Comparison of ENCODE assay signal across 28 cellular contexts in the genomic region with DNA sequence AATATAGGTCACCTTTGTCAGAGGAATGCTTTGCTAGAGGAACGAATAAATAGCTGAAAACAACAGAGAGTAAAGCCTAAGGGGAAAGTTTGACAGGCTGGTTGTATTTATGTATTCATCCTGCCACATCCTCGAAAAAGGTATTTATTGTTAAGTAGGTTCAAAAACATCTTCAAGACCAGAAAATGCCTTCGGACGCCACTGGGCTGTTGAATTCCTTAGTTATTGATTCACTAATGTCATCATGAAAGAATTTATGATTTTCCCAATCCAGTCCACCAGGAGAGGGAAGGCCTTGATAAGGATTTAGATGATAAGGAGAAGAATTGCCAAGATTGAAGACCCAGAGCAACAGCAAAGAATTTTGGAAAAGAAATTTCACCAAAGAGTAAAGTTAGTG. TPM values are rescaled to one million over a fixed set of nuclear protein-coding genes. Genes with fewer than 3 reads are reported as not detected.
DNase-seq lines count a peak whose midpoint lies in the region; ATAC-seq, FAIRE-seq and TF ChIP-seq lines count a peak whose summit lies in the region.
"Had no signal": no experiment of that assay in that cellular context is flagged by ENCODE, and none has a peak within 500 bp of the region (broad histone marks: within the 10 kb centered on the region; RNA-seq: fewer than 3 reads in every experiment).

No MANE protein-coding gene starts in this region.

- in situ Hi-C loops in mammary epithelial cell (cut with MboI; ENCODE audit: low sequenced_read_pairs in 2 of 2) = no loop called here

- no peaks in the 10 kb centered on the region for H3K4me1 ChIP-seq in mammary epithelial cell (ENCODE audit: insufficient read depth, low read length)
- H3K4me1 ChIP-seq in foreskin keratinocyte = peaks cover 18% of the 10 kb centered on the region
- H3K4me1 ChIP-seq in esophagus squamous epithelium = no peaks in the 10 kb centered on the region
- H3K4me1 ChIP-seq in testis = no peaks in the 10 kb centered on the region
- H3K4me1 ChIP-seq: BLaER1, upper lobe of left lung had no signal

- CTCF ChIA-PET in mammary epithelial cell (lab: Charles Lee; ENCODE audit: low non-redundant PET) = no interaction called here
- CTCF ChIA-PET in MCF 10A (lab: Yijun Ruan, JAX) = no interaction called here

- POLR2A ChIA-PET in MCF 10A (lab: Yijun Ruan, JAX) = no interaction called here

- H3K36me3 Mint-ChIP-seq in MCF 10A (ENCODE audit: insufficient read depth, unreplicated experiment) = peaks cover 33% of the 10 kb centered on the region
- H3K36me3 Mint-ChIP-seq: activated naive CD4-positive, alpha-beta T cell treated with anti-CD3 and anti-CD28 coated beads, Interleukin-2, amount 10 ng/mL, durations not matched to agents 7 days and 5 days; naive thymus-derived CD8-positive, alpha-beta T cell had no signal

- H3K4me2 ChIP-seq in mammary epithelial cell (ENCODE audit: insufficient read depth, low read depth, low read length) = no peak overlapping the region
- H3K4me2 ChIP-seq: BLaER1 had no signal

- no peak overlapping the region for H3K27ac Mint-ChIP-seq in MCF 10A (ENCODE audit: low read depth, unreplicated experiment)
- H3K27ac Mint-ChIP-seq: activated naive CD4-positive, alpha-beta T cell treated with anti-CD3 and anti-CD28 coated beads, Interleukin-2, amount 10 ng/mL, durations not matched to agents 7 days and 5 days; activated T-cell treated with anti-CD3 and anti-CD28 coated beads, Interleukin-2, amount 50 U/mL, for 72 hours; naive thymus-derived CD8-positive, alpha-beta T cell had no signal

- no TSS peak for BruUV-seq in mammary epithelial cell (replicated peaks; lab: Mats Ljungman, UMichigan)
- BruUV-seq in MCF 10A (replicated peaks; lab: Mats Ljungman, UMichigan) = no TSS peak

- no peaks in the 10 kb centered on the region for H3K27me3 Mint-ChIP-seq in MCF 10A (ENCODE audit: insufficient read depth, unreplicated experiment)

- H3K27me3 ChIP-seq in mammary epithelial cell (ENCODE audit: insufficient read depth, low read length) (no peaks in the 10 kb centered on the region), foreskin keratinocyte (no peaks in the 10 kb centered on the region), esophagus squamous epithelium (no peaks in the 10 kb centered on the region), testis (no peaks in the 10 kb centered on the region)
- H3K27me3 ChIP-seq: BLaER1, ovary, upper lobe of left lung had no signal

- no peaks in the 10 kb centered on the region for H3K9me3 Mint-ChIP-seq in MCF 10A (ENCODE audit: unreplicated experiment)
- H3K9me3 Mint-ChIP-seq: activated naive CD4-positive, alpha-beta T cell treated with anti-CD3 and anti-CD28 coated beads, Interleukin-2, amount 10 ng/mL, durations not matched to agents 7 days and 5 days; activated T-cell treated with anti-CD3 and anti-CD28 coated beads, Interleukin-2, amount 50 U/mL, for 72 hours; naive thymus-derived CD8-positive, alpha-beta T cell had no signal

- dilution Hi-C loops in mammary epithelial cell (cut with HindIII; ENCODE audit: low sequenced_read_pairs) = no loop called here

- no peak for TF ChIP-seq POLR2A in esophagus squamous epithelium (IDR thresholded peaks at IDR 0.05)
- TF ChIP-seq POLR2A in testis (IDR thresholded peaks at IDR 0.05) = no peak

- H3K4me3 ChIP-seq in mammary epithelial cell (replicated peaks in 1 of 3; ENCODE audit: insufficient read depth in 1 of 3, low read depth in 2 of 3, low read length in 3 of 3) (no peak overlapping the region), esophagus squamous epithelium (no peak overlapping the region), testis (no peak overlapping the region)
- H3K4me3 ChIP-seq: BLaER1, K562, ovary, upper lobe of left lung had no signal

- H3K79me2 ChIP-seq in mammary epithelial cell (ENCODE audit: insufficient read depth, low read length) = no peaks in the 10 kb centered on the region

- H3K9me3 ChIP-seq in mammary epithelial cell (replicated peaks; ENCODE audit: insufficient read depth, low read length) = no peaks in the 10 kb centered on the region
- H3K9me3 ChIP-seq in esophagus squamous epithelium = no peaks in the 10 kb centered on the region
- no peaks in the 10 kb centered on the region for H3K9me3 ChIP-seq in testis
- H3K9me3 ChIP-seq: BLaER1, ovary, upper lobe of left lung had no signal

- ATAC-seq in foreskin keratinocyte (no peak), GM19351 (IDR thresholded peaks at IDR 0.05; ENCODE audit: unreplicated experiment) (no peak)
- ATAC-seq: activated T-cell treated with anti-CD3 and anti-CD28 coated beads, Interleukin-2, amount 50 U/mL, for 72 hours; esophagus mucosa; K562; naive thymus-derived CD8-positive, alpha-beta T cell; right cardiac atrium had no signal

- FAIRE-seq in urothelium cell line (lab: Jason Lieb, UNC) = no peak
- FAIRE-seq: A204.1, K562 had no signal

- H2AFZ ChIP-seq in mammary epithelial cell (ENCODE audit: low read depth, low read length) = no peak overlapping the region

- intact Hi-C loops in mammary epithelial cell (cut with micrococcal nuclease) (no loop called here), MCF 10A (cut with micrococcal nuclease) (no loop called here), esophagus squamous epithelium (cut with DNase I) (no loop called here), testis (cut with DNase I; ENCODE audit: low total_unique reads) (no loop called here)

- no peak overlapping the region for H3K27ac ChIP-seq in mammary epithelial cell (ENCODE audit: insufficient read depth, low read depth, low read length)
- no peak overlapping the region for H3K27ac ChIP-seq in foreskin keratinocyte
- H3K27ac ChIP-seq in esophagus squamous epithelium = no peak overlapping the region
- H3K27ac ChIP-seq in testis = no peak overlapping the region
- H3K27ac ChIP-seq: BLaER1, ovary, upper lobe of left lung had no signal

- H3K4me1 Mint-ChIP-seq in MCF 10A (ENCODE audit: insufficient read depth, unreplicated experiment) = peaks cover 12% of the 10 kb centered on the region
- H3K4me1 Mint-ChIP-seq: activated naive CD4-positive, alpha-beta T cell treated with anti-CD3 and anti-CD28 coated beads, Interleukin-2, amount 10 ng/mL, durations not matched to agents 7 days and 5 days had no signal

- H3K4me3 Mint-ChIP-seq in MCF 10A (ENCODE audit: unreplicated experiment) = no peak overlapping the region
- H3K4me3 Mint-ChIP-seq: activated naive CD4-positive, alpha-beta T cell treated with anti-CD3 and anti-CD28 coated beads, Interleukin-2, amount 10 ng/mL, durations not matched to agents 7 days and 5 days; activated T-cell treated with anti-CD3 and anti-CD28 coated beads, Interleukin-2, amount 50 U/mL, for 72 hours; naive thymus-derived CD8-positive, alpha-beta T cell had no signal

- no peaks in the 10 kb centered on the region for H4K20me1 ChIP-seq in mammary epithelial cell (ENCODE audit: insufficient read depth, low read length)
- H4K20me1 ChIP-seq: BLaER1 had no signal

- H3K9ac ChIP-seq in mammary epithelial cell (ENCODE audit: insufficient read depth, low read length) = no peak overlapping the region
- H3K9ac ChIP-seq: BLaER1 had no signal

- WGBS in mammary epithelial cell (ENCODE audit: low coverage, missing lambda C conversion rate) = 73% methylated on average over 4 of the region's 4 CpGs
- WGBS in esophagus squamous epithelium, 2 donors = 75 to 76% methylated on average over 4 of the region's 4 CpGs
- 79 to 83% methylated on average over 4 of the region's 4 CpGs for WGBS in testis, 2 donors

- H3K36me3 ChIP-seq in mammary epithelial cell (ENCODE audit: insufficient read depth, low read length) (peaks cover 13% of the 10 kb centered on the region), esophagus squamous epithelium (peaks cover 0 to 23% (median 0%) of the 10 kb centered on the region in 3 donors), testis (ENCODE audit: low read depth, missing control alignments) (no peaks in the 10 kb centered on the region)
- H3K36me3 ChIP-seq: BLaER1, ovary had no signal

- TF ChIP-seq CTCF in mammary epithelial cell (conservative IDR thresholded peaks at IDR 0.05 in 1 of 2, IDR thresholded peaks at IDR 0.05 in 1 of 2; ENCODE audit: extremely low read depth in 1 of 2, insufficient read depth in 1 of 2, low read depth in 1 of 2, low read length in 2 of 2) (no peak), MCF 10A (IDR thresholded peaks at IDR 0.05; ENCODE audit: unreplicated experiment) (no peak), foreskin keratinocyte (conservative IDR thresholded peaks at IDR 0.05) (peak; percentile 36), esophagus squamous epithelium (IDR thresholded peaks at IDR 0.05) (no peak), testis (IDR thresholded peaks at IDR 0.05) (no peak)

- DNase-seq in mammary epithelial cell (peak; percentile 12), MCF 10A (ENCODE audit: unreplicated experiment) (no peak), T1000 (lab: John Stamatoyannopoulos, UW) (peak; percentile 22), foreskin keratinocyte (peak; percentile 41 to 75), urothelium cell line (ENCODE audit: low spot score) (peak; percentile 30), esophagus squamous epithelium (lab: John Stamatoyannopoulos, UW) (no peak), testis (no peak)
- DNase-seq: activated CD4-positive, CD25-positive, alpha-beta regulatory T cell treated with anti-CD3 and anti-CD28 coated beads, Interleukin-2, amount 50 U/mL, for 72 hours; activated naive CD4-positive, alpha-beta T cell treated with anti-CD3 and anti-CD28 coated beads, Interleukin-2, amount 10 ng/mL, durations not matched to agents 7 days and 5 days; activated T-cell treated with anti-CD3 and anti-CD28 coated beads, Interleukin-2, amount 50 U/mL, for 72 hours; Calu3; glutamatergic neuron; naive thymus-derived CD8-positive, alpha-beta T cell; NCI-H146; NCI-H2171; NCI-H526; ovary; right cardiac atrium; Right ventricle myocardium superior; SW 1271; upper lobe of left lung had no signal

RNA-seq across cellular contexts. Expression of a gene that starts 35.2 kb away (rescaled TPM):
- total RNA-seq in mammary epithelial cell = 1 to 10 TPM; 1.0 to 1.4 TPM
- 0.23 TPM for polyA plus RNA-seq in mammary epithelial cell
- polyA minus RNA-seq in mammary epithelial cell = not detected
- 2.5 and 2.8 TPM in 2 replicates for total RNA-seq in MCF 10A (2022)
- total RNA-seq in foreskin keratinocyte = 0.07 TPM in 2 replicates
- 0.01 TPM in 1 of 2 replicates, not detected in the other for polyA plus RNA-seq in foreskin keratinocyte
- total RNA-seq in esophagus squamous epithelium = 10 to 100 TPM; 12.0 to 22.7 (median 19.6) TPM
- 1 to 10 TPM; 1.8 to 3.8 TPM for total RNA-seq in testis
- 0.37 TPM for polyA plus RNA-seq in testis (ENCODE audit: insufficient read depth, low read depth, low replicate concordance)
- total RNA-seq: activated CD8-positive, alpha-beta memory T cell treated with anti-CD3 and anti-CD28 coated beads for 36 hours; H4; K562; naive thymus-derived CD8-positive, alpha-beta T cell; ovary; Right ventricle myocardium superior had no signal
- polyA plus RNA-seq: K562; naive thymus-derived CD8-positive, alpha-beta T cell; ovary; right cardiac atrium had no signal

Comparison
In these comparisons a context has a peak if more than half of its experiments do, and no peak if none do; other contexts are left out.
1. DNase-seq: peak in mammary epithelial cell (single experiment), T1000 (single experiment), foreskin keratinocyte (2 of 2) and urothelium cell line (single experiment); none in MCF 10A (single experiment), esophagus squamous epithelium (single experiment) and testis (single experiment).